ENCODE assay signal across 9 cellular contexts in genomic region chr9:93945400-93946337, GRCh38. TPM values are rescaled to one million over a fixed set of nuclear protein-coding genes. Genes with fewer than 3 reads are reported as not detected.
DNase-seq lines count a peak whose midpoint lies in the region; ATAC-seq and TF ChIP-seq lines count a peak whose summit lies in the region.
"Had no signal": no experiment of that assay in that cellular context is flagged by ENCODE, and none has a peak within 500 bp of the region (broad histone marks: within the 10 kb centered on the region; RNA-seq: fewer than 3 reads in every experiment).

No MANE protein-coding gene starts in this region.

- H3K9me3 ChIP-seq in HUES6 (ENCODE audit: control insufficient read depth, insufficient read depth, low read depth, low read length) (no peaks in the 10 kb centered on the region), RWPE2 (ENCODE audit: severe bottlenecking) (peaks cover 2% of the 10 kb centered on the region)

- ATAC-seq in RWPE2 (ENCODE audit: low read depth) (no peak), left ventricle myocardium superior (peak; percentile 23), HG03159 (IDR thresholded peaks at IDR 0.05; ENCODE audit: unreplicated experiment) (no peak), GM21723 (IDR thresholded peaks at IDR 0.05; ENCODE audit: unreplicated experiment) (no peak)

- H3K4me1 ChIP-seq in HUES6 (ENCODE audit: control insufficient read depth, insufficient read depth, low read length), result peaks cover 39% of the 10 kb centered on the region
- H3K4me1 ChIP-seq in RWPE2 (ENCODE audit: insufficient read depth, poor library complexity, severe bottlenecking), result no peaks in the 10 kb centered on the region
- no peaks in the 10 kb centered on the region for H3K4me1 ChIP-seq in rectal smooth muscle tissue (ENCODE audit: control insufficient read depth, insufficient read depth, low read length)

- intact Hi-C loops in left ventricle myocardium superior (cut with micrococcal nuclease), result no loop called here

- DNase-seq in RWPE2 (ENCODE audit: low spot score) (no peak), left ventricle myocardium superior (no peak), NCI-H226 (no peak)
- DNase-seq in activated CD4-positive, alpha-beta T cell treated with anti-CD3 and anti-CD28 coated beads, Interleukin-2, amount 50 U/mL, for 4 hours, result no peak

- peak overlapping the region; percentile 58 for H3K4me3 ChIP-seq in HUES6 (ENCODE audit: low read depth, low read length)
- H3K4me3 ChIP-seq in RWPE2 (ENCODE audit: severe bottlenecking), result peak overlapping the region; percentile 9
- H3K4me3 ChIP-seq in rectal smooth muscle tissue (ENCODE audit: low read length), result peak overlapping the region; percentile 52

- H3K36me3 ChIP-seq in HUES6 (ENCODE audit: control insufficient read depth, insufficient read depth, low read length), result no peaks in the 10 kb centered on the region
- H3K36me3 ChIP-seq in RWPE2 (ENCODE audit: low read depth), result no peaks in the 10 kb centered on the region
- H3K36me3 ChIP-seq in rectal smooth muscle tissue (ENCODE audit: control insufficient read depth, insufficient read depth, low read length), result no peaks in the 10 kb centered on the region

- H3K27me3 ChIP-seq in HUES6 (ENCODE audit: control insufficient read depth, insufficient read depth, low read length) (peaks cover 100% of the 10 kb centered on the region), RWPE2 (ENCODE audit: insufficient read depth, poor library complexity, severe bottlenecking) (peaks cover 80% of the 10 kb centered on the region), rectal smooth muscle tissue (ENCODE audit: control insufficient read depth, insufficient read depth, low read length) (peaks cover 64% of the 10 kb centered on the region)

- TF ChIP-seq CTCF in RWPE2 (IDR thresholded peaks at IDR 0.05; ENCODE audit: poor library complexity, severe bottlenecking), result no peak

- no peak overlapping the region for H3K9ac ChIP-seq in HUES6 (ENCODE audit: low read length)
- no peak overlapping the region for H3K9ac ChIP-seq in rectal smooth muscle tissue (ENCODE audit: low read length)

- H3K27ac ChIP-seq in HUES6 (ENCODE audit: low read depth, low read length), result no peak overlapping the region
- H3K27ac ChIP-seq in RWPE2 (ENCODE audit: poor library complexity, severe bottlenecking), result no peak overlapping the region
- H3K27ac ChIP-seq in rectal smooth muscle tissue (ENCODE audit: low read depth, low read length), result no peak overlapping the region

RNA-seq across cellular contexts. Expression of gene BARX1, which starts 9.5 kb away (rescaled TPM):
- total RNA-seq in left ventricle myocardium superior, result not detected
- total RNA-seq: frontal cortex had no signal
